ENCODE assay signal across 9 cellular contexts in genomic region chr2:7672027-7672684, GRCh38.
DNase-seq lines count a peak whose midpoint lies in the region; ATAC-seq and TF ChIP-seq lines count a peak whose summit lies in the region.
"Had no signal": no experiment of that assay in that cellular context is flagged by ENCODE, and none has a peak within 500 bp of the region (broad histone marks: within the 10 kb centered on the region; RNA-seq: fewer than 3 reads in every experiment).

No MANE protein-coding gene starts in this region.

- TF ChIP-seq CTCF in KMS-11 (conservative IDR thresholded peaks at IDR 0.05; ENCODE audit: low read depth, low read length): peak; percentile 81
- TF ChIP-seq CTCF in nephron progenitor cell (IDR thresholded peaks at IDR 0.05): peak; percentile 82

- no peak overlapping the region for H2AFZ ChIP-seq in KMS-11 (ENCODE audit: low read depth)

- H3K27me3 Mint-ChIP-seq in activated CD4-positive, alpha-beta T cell treated with anti-CD3 and anti-CD28 coated beads for 36 hours: no peaks in the 10 kb centered on the region
- H3K27me3 Mint-ChIP-seq in nephron progenitor cell (ENCODE audit: low read depth, poor library complexity): peaks cover 6% of the 10 kb centered on the region

- ATAC-seq in activated CD4-positive, alpha-beta T cell treated with anti-CD3 and anti-CD28 coated beads for 36 hours: peak; percentile 76
- ATAC-seq in HG02981 (IDR thresholded peaks at IDR 0.05; ENCODE audit: unreplicated experiment): no peak
- no peak for ATAC-seq in GM21528 (IDR thresholded peaks at IDR 0.05; ENCODE audit: low FRiP score, unreplicated experiment)
- no peak for ATAC-seq in GM19452 (IDR thresholded peaks at IDR 0.05; ENCODE audit: unreplicated experiment)

- no peak overlapping the region for H3K4me2 ChIP-seq in KMS-11

- DNase-seq in COLO668 (lab: John Stamatoyannopoulos, UW; ENCODE audit: unreplicated experiment) (peak; percentile 39), nephron progenitor cell (peak; percentile 79)
- DNase-seq in activated CD4-positive, alpha-beta T cell treated with anti-CD3 and anti-CD28 coated beads for 36 hours: peak; percentile 80
- peak; percentile 4 for DNase-seq in effector CD4-positive, alpha-beta T cell

- intact Hi-C loops in activated CD4-positive, alpha-beta T cell treated with anti-CD3 and anti-CD28 coated beads for 36 hours (cut with DNase I, micrococcal nuclease): loop anchor here (1.0 to 5.0 kb wide), 8 partner anchors 105 to 1015 kb away; no protein-coding TSS in a partner anchor

- H4K20me1 ChIP-seq in KMS-11 (ENCODE audit: insufficient read depth): no peaks in the 10 kb centered on the region

- no peaks in the 10 kb centered on the region for H3K79me2 ChIP-seq in KMS-11 (ENCODE audit: insufficient read depth, low read depth)

- H3K36me3 Mint-ChIP-seq in activated CD4-positive, alpha-beta T cell treated with anti-CD3 and anti-CD28 coated beads for 36 hours (ENCODE audit: low read depth): peaks cover 24% of the 10 kb centered on the region
- H3K36me3 Mint-ChIP-seq in nephron progenitor cell (ENCODE audit: low read depth): peaks cover 5% of the 10 kb centered on the region
- H3K36me3 Mint-ChIP-seq: IgD-negative memory B cell had no signal

- no peaks in the 10 kb centered on the region for H3K36me3 ChIP-seq in KMS-11 (ENCODE audit: insufficient read depth)

- CTCF ChIA-PET in activated CD4-positive, alpha-beta T cell treated with anti-CD3 and anti-CD28 coated beads for 36 hours (lab: Charles Lee): interaction anchor here (0.6 to 3.1 kb wide), 25 partner anchors 9 to 268 kb away, joined by 3 to 17 read pairs (median 4); no protein-coding TSS in a partner anchor

- POLR2A ChIA-PET in activated CD4-positive, alpha-beta T cell treated with anti-CD3 and anti-CD28 coated beads for 36 hours (lab: Charles Lee): interaction anchor here (0.8 to 1.0 kb wide), 3 partner anchors 53 to 88 kb away, joined by 3 read pairs; no protein-coding TSS in a partner anchor

- H3K4me3 Mint-ChIP-seq in activated CD4-positive, alpha-beta T cell treated with anti-CD3 and anti-CD28 coated beads for 36 hours: peak overlapping the region; percentile 48
- H3K4me3 Mint-ChIP-seq in nephron progenitor cell: no peak overlapping the region
- H3K4me3 Mint-ChIP-seq: IgD-negative memory B cell had no signal

- no peak overlapping the region for H3K9ac ChIP-seq in KMS-11

- H3K27me3 ChIP-seq in KMS-11 (ENCODE audit: insufficient read depth, low read depth): no peaks in the 10 kb centered on the region

- peak overlapping the region; percentile 96 for H3K27ac Mint-ChIP-seq in activated CD4-positive, alpha-beta T cell treated with anti-CD3 and anti-CD28 coated beads for 36 hours
- H3K27ac Mint-ChIP-seq in nephron progenitor cell: no peak overlapping the region

- peaks cover 4% of the 10 kb centered on the region for H3K4me1 ChIP-seq in KMS-11 (ENCODE audit: low read depth, poor library complexity, severe bottlenecking)

- no peak overlapping the region for H3K4me3 ChIP-seq in KMS-11 (IDR thresholded peaks at IDR 0.05; ENCODE audit: insufficient read depth, low read depth, low read length)

- no peak overlapping the region for H3K27ac ChIP-seq in KMS-11

- no peaks in the 10 kb centered on the region for H3K9me3 Mint-ChIP-seq in activated CD4-positive, alpha-beta T cell treated with anti-CD3 and anti-CD28 coated beads for 36 hours (ENCODE audit: low read depth)
- peaks cover 10% of the 10 kb centered on the region for H3K9me3 Mint-ChIP-seq in nephron progenitor cell

- peaks cover 55% of the 10 kb centered on the region for H3K4me1 Mint-ChIP-seq in activated CD4-positive, alpha-beta T cell treated with anti-CD3 and anti-CD28 coated beads for 36 hours
- H3K4me1 Mint-ChIP-seq in nephron progenitor cell: peaks cover 12% of the 10 kb centered on the region

Comparison
In these comparisons a context has a peak if more than half of its experiments do, and no peak if none do; other contexts are left out.
1. DNase-seq: peak in every context shown above with its lines; median percentile 80 in activated CD4-positive, alpha-beta T cell treated with anti-CD3 and anti-CD28 coated beads for 36 hours; 79 in nephron progenitor cell; 39 in COLO668; 4 in effector CD4-positive, alpha-beta T cell.